In the genomic region with DNA sequence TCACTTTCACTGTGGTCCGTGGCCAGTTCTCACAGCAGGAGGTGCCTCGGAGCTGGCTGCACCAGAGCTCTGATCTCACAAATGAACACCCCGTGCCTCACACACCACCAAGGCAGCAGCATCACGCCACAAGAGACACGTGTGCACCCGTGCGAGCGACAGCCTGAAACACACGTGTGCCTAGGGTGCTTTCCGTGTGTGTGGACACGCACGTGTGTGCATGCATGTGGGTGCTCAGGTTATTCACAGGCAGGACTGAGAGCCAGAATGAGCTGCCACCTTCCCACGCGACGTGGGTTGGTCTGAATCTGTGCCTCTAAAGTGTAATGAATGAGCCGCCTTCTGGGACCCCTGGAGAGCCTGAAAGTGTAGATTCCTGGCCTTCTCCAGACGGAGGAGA, we compare ENCODE assay signal across 16 cellular contexts.
DNase-seq lines count a peak whose midpoint lies in the region; ATAC-seq, FAIRE-seq and TF ChIP-seq lines count a peak whose summit lies in the region.
"Had no signal": no experiment of that assay in that cellular context is flagged by ENCODE, and none has a peak within 500 bp of the region (broad histone marks: within the 10 kb centered on the region; RNA-seq: fewer than 3 reads in every experiment).

No MANE protein-coding gene starts in this region.

- intact Hi-C loops in Right ventricle myocardium inferior (cut with DNase I) (no loop called here), cardiac septum (cut with DNase I) (no loop called here), CD14-positive monocyte (cut with micrococcal nuclease) (no loop called here)

- no peaks in the 10 kb centered on the region for H3K27me3 Mint-ChIP-seq in activated naive CD8-positive, alpha-beta T cell treated with anti-CD3 and anti-CD28 coated beads for 36 hours
- H3K27me3 Mint-ChIP-seq in CD14-positive monocyte (ENCODE audit: low read depth in 3 of 3), result peaks cover 0 to 2% (median 1%) of the 10 kb centered on the region in 3 donors

- no peak overlapping the region for H3K4me3 Mint-ChIP-seq in activated naive CD8-positive, alpha-beta T cell treated with anti-CD3 and anti-CD28 coated beads for 36 hours
- H3K4me3 Mint-ChIP-seq in CD14-positive monocyte, result no peak overlapping the region

- peaks cover 28% of the 10 kb centered on the region for H3K4me1 Mint-ChIP-seq in activated naive CD8-positive, alpha-beta T cell treated with anti-CD3 and anti-CD28 coated beads for 36 hours
- H3K4me1 Mint-ChIP-seq in CD14-positive monocyte, result peaks cover 36% of the 10 kb centered on the region

- DNase-seq in Right ventricle myocardium inferior (ENCODE audit: missing footprints) (peak; percentile 58), cardiac septum (ENCODE audit: low spot score) (no peak), GM12891 (ENCODE audit: insufficient read length, low spot score) (no peak), occipital lobe (lab: John Stamatoyannopoulos, UW) (peak; percentile 42), CD14-positive monocyte (ENCODE audit: low spot score) (no peak), OCI-M1 (lab: John Stamatoyannopoulos, UW) (no peak)
- no peak for DNase-seq in activated naive CD8-positive, alpha-beta T cell treated with anti-CD3 and anti-CD28 coated beads for 36 hours
- DNase-seq: DMS79 treated with DMSO at 0.1 percent for 48 hours, KG1, NCI-H187, NCI-H2107, NCI-H2227 treated with DMSO at 0.1 percent for 48 hours, NCI-H524, NCI-H82 had no signal

- TF ChIP-seq CTCF in CD14-positive monocyte (IDR thresholded peaks at IDR 0.05), result no peak

- TF ChIP-seq POLR2A in GM12891 (IDR thresholded peaks at IDR 0.05; ENCODE audit: low read depth, low read length), result no peak

- H3K9me3 Mint-ChIP-seq in activated naive CD8-positive, alpha-beta T cell treated with anti-CD3 and anti-CD28 coated beads for 36 hours, result no peaks in the 10 kb centered on the region
- H3K9me3 Mint-ChIP-seq in CD14-positive monocyte, result peaks cover 0 to 6% (median 1%) of the 10 kb centered on the region in 7 donors

- peak; percentile 35 for FAIRE-seq in GM12891 (lab: Jason Lieb, UNC)
- FAIRE-seq: A549, H54 had no signal

- ATAC-seq in Right ventricle myocardium inferior, result no peak
- ATAC-seq: A549 had no signal

- H3K27ac Mint-ChIP-seq in activated naive CD8-positive, alpha-beta T cell treated with anti-CD3 and anti-CD28 coated beads for 36 hours, result peak overlapping the region; percentile 17
- H3K27ac Mint-ChIP-seq in CD14-positive monocyte, result peak overlapping the region in 1 of 7 donors; percentile 15

- peaks cover 22% of the 10 kb centered on the region for H3K36me3 Mint-ChIP-seq in activated naive CD8-positive, alpha-beta T cell treated with anti-CD3 and anti-CD28 coated beads for 36 hours
- peaks cover 57 to 81% of the 10 kb centered on the region in 2 donors for H3K36me3 Mint-ChIP-seq in CD14-positive monocyte

TF ChIP-seq in GM12891, 5 proteins besides CTCF, POLR2A, EP300 and RAD21:
- TF ChIP-seq POU2F2 (IDR thresholded peaks at IDR 0.05; ENCODE audit: low read depth, low read length) (no peak), TAF1 (IDR thresholded peaks at IDR 0.05; ENCODE audit: low read depth, low read length) (no peak), PAX5 (IDR thresholded peaks at IDR 0.05; ENCODE audit: insufficient read depth, low read length, severe bottlenecking) (no peak), POLR2AphosphoS5 (IDR thresholded peaks at IDR 0.05; ENCODE audit: low read depth, low read length) (no peak), SPI1 (IDR thresholded peaks at IDR 0.05; ENCODE audit: low read depth, low read length) (no peak)

Comparison
In these comparisons a context has a peak if more than half of its experiments do, and no peak if none do; other contexts are left out.
1. DNase-seq: peak in Right ventricle myocardium inferior (single experiment) and occipital lobe (single experiment); none in cardiac septum (single experiment), GM12891 (single experiment), activated naive CD8-positive, alpha-beta T cell treated with anti-CD3 and anti-CD28 coated beads for 36 hours (single experiment), CD14-positive monocyte (single experiment) and OCI-M1 (single experiment).